ENCODE assay signal across 2 cellular contexts in genomic region chr7:129212596-129212995, GRCh38.
TF ChIP-seq lines count a peak whose summit lies in the region.

No MANE protein-coding gene starts in this region.

TF ChIP-seq in K562, 482 proteins besides CTCF, POLR2A, EP300 and RAD21:
- TF ChIP-seq ZNF408 (CRISPR knock-in tag; IDR thresholded peaks at IDR 0.05; ENCODE audit: low read depth) (no peak), ZNF41 (CRISPR knock-in tag; conservative IDR thresholded peaks at IDR 0.05) (no peak), HMGN3 (IDR thresholded peaks at IDR 0.05; ENCODE audit: borderline replicate concordance, extremely low read depth, insufficient read length, low read depth, low read length) (no peak), SNAPC5 (CRISPR knock-in tag; IDR thresholded peaks at IDR 0.05) (no peak), PTRF (tag; IDR thresholded peaks at IDR 0.05) (no peak), HDAC1 (IDR thresholded peaks at IDR 0.05) (no peak), PRMT5 (CRISPR knock-in tag; IDR thresholded peaks at IDR 0.05) (0 out of 2 replicates have a peak, but pooled peaks have one; percentile 12), CXXC5 (CRISPR knock-in tag; IDR thresholded peaks at IDR 0.05) (no peak), CBFA2T2 (conservative IDR thresholded peaks at IDR 0.05) (no peak)

TF ChIP-seq in HEK293T, 16 proteins besides CTCF, POLR2A, EP300 and RAD21:
- TF ChIP-seq SUZ12 (IDR thresholded peaks at IDR 0.05) (no peak), FOXA1 (IDR thresholded peaks at IDR 0.05) (no peak), ELF4 (IDR thresholded peaks at IDR 0.05) (no peak), CTBP1 (IDR thresholded peaks at IDR 0.05; ENCODE audit: borderline replicate concordance) (no peak), SP1 (IDR thresholded peaks at IDR 0.05) (no peak), BHLHE40 (IDR thresholded peaks at IDR 0.05; ENCODE audit: borderline replicate concordance) (no peak), ZNF384 (IDR thresholded peaks at IDR 0.05) (no peak), HDGF (IDR thresholded peaks at IDR 0.05; ENCODE audit: borderline replicate concordance) (no peak), L3MBTL2 (conservative IDR thresholded peaks at IDR 0.05) (no peak), FOXK2 (IDR thresholded peaks at IDR 0.05) (no peak)
- TF ChIP-seq, protein P1, sequence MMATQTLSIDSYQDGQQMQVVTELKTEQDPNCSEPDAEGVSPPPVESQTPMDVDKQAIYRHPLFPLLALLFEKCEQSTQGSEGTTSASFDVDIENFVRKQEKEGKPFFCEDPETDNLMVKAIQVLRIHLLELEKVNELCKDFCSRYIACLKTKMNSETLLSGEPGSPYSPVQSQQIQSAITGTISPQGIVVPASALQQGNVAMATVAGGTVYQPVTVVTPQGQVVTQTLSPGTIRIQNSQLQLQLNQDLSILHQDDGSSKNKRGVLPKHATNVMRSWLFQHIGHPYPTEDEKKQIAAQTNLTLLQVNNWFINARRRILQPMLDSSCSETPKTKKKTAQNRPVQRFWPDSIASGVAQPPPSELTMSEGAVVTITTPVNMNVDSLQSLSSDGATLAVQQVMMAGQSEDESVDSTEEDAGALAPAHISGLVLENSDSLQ (IDR thresholded peaks at IDR 0.05): no peak
